In the genomic region with DNA sequence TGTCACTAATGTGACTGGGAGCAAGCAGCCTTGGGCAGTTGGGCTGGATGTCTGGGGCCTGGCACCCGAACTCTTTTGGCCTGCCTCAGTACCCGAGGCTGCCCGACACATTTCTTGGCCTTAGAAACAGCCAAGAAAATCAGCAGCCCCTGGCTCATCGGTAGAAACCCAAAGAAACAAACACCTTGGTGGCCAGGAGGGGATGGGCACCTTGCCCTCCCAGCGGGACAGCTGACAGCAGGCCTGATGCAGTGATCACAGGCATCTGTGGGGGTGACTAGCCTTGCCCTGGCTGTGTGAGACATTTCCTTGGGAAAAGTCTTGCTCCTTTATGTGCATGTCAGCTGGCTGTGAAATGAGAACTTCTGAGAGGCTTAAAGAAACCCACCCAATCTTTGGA, we compare ENCODE assay signal across 1 cellular context.
TF ChIP-seq lines count a peak whose summit lies in the region.

No MANE protein-coding gene starts in this region.

TF ChIP-seq in HepG2, 621 proteins besides CTCF, POLR2A, EP300 and RAD21 (continued from another document):
- TF ChIP-seq ZNF747 (CRISPR knock-in tag; IDR thresholded peaks at IDR 0.05; ENCODE audit: borderline replicate concordance) (no peak), FIP1L1 (IDR thresholded peaks at IDR 0.05; ENCODE audit: borderline replicate concordance, insufficient read depth, low read depth, low read length) (no peak), ZNF12 (CRISPR knock-in tag; IDR thresholded peaks at IDR 0.05) (no peak), LCORL (IDR thresholded peaks at IDR 0.05) (no peak), LCORL (CRISPR knock-in tag; IDR thresholded peaks at IDR 0.05) (no peak), ZNF562 (CRISPR knock-in tag; IDR thresholded peaks at IDR 0.05; ENCODE audit: borderline replicate concordance) (no peak)
